ENCODE assay signal across 1 cellular context in genomic region chr20:44959896-44960852, GRCh38.
TF ChIP-seq lines count a peak whose summit lies in the region.

Gene TOMM34, minus strand, starts transcription at chr20:44960397. Its CDS starts 64 bp downstream, at chr20:44960333.

TF ChIP-seq in HepG2, 621 proteins besides CTCF, POLR2A, EP300 and RAD21 (continued from another document and continues in another):
- TF ChIP-seq AGO2 (optimal IDR thresholded peaks at IDR 0.05; ENCODE audit: low read depth, low read length), result peak; percentile 94
- peak; percentile 91 for TF ChIP-seq ZBTB20 (CRISPR knock-in tag; IDR thresholded peaks at IDR 0.05; ENCODE audit: borderline replicate concordance, low read depth)
- TF ChIP-seq ZBTB42 (CRISPR knock-in tag; IDR thresholded peaks at IDR 0.05), result peak; percentile 87
- TF ChIP-seq NR0B2 (CRISPR knock-in tag; IDR thresholded peaks at IDR 0.05), result peak; percentile 96
- peak; percentile 95 for TF ChIP-seq YEATS2 (CRISPR knock-in tag; IDR thresholded peaks at IDR 0.05; ENCODE audit: borderline replicate concordance)
- no peak for TF ChIP-seq HHEX (CRISPR knock-in tag; IDR thresholded peaks at IDR 0.05)
- peak; percentile 83 for TF ChIP-seq PHF20 (CRISPR knock-in tag; IDR thresholded peaks at IDR 0.05)
- TF ChIP-seq TCF12 (IDR thresholded peaks at IDR 0.05), result no peak
- TF ChIP-seq TCF12 (CRISPR knock-in tag; IDR thresholded peaks at IDR 0.05), result no peak
- no peak for TF ChIP-seq HNRNPH1 (optimal IDR thresholded peaks at IDR 0.05; ENCODE audit: low read depth, low read length)
- peak; percentile 75; the same call in 1 of the 2 replicates for TF ChIP-seq AKAP8 (CRISPR knock-in tag; IDR thresholded peaks at IDR 0.05)
- TF ChIP-seq ATF2 (CRISPR knock-in tag; IDR thresholded peaks at IDR 0.05), result peak; percentile 61; the same call in 1 of the 2 replicates
- peak; percentile 98; the same call in 1 of the 2 replicates for TF ChIP-seq ZNF513 (CRISPR knock-in tag; conservative IDR thresholded peaks at IDR 0.05)
- TF ChIP-seq FIP1L1 (IDR thresholded peaks at IDR 0.05; ENCODE audit: borderline replicate concordance, insufficient read depth, low read depth, low read length), result 0 out of 2 replicates have a peak, but pooled peaks have one; percentile 32
- TF ChIP-seq ZNF543 (CRISPR knock-in tag; IDR thresholded peaks at IDR 0.05), result peak; percentile 96
- peak; percentile 54 for TF ChIP-seq MED13 (CRISPR knock-in tag; IDR thresholded peaks at IDR 0.05)
- TF ChIP-seq ISX (CRISPR knock-in tag; conservative IDR thresholded peaks at IDR 0.05), result peak; percentile 67; the same call in 1 of the 2 replicates
- peak; percentile 97 for TF ChIP-seq AHR (CRISPR knock-in tag; IDR thresholded peaks at IDR 0.05)
- TF ChIP-seq MAFK (conservative IDR thresholded peaks at IDR 0.05 in 1 of 2, IDR thresholded peaks at IDR 0.05 in 1 of 2; ENCODE audit: low read length in 2 of 2), result no peak
- peak; percentile 88 for TF ChIP-seq THAP9 (CRISPR knock-in tag; IDR thresholded peaks at IDR 0.05; ENCODE audit: borderline replicate concordance)
- TF ChIP-seq MBNL3 (CRISPR knock-in tag; conservative IDR thresholded peaks at IDR 0.05), result no peak
- TF ChIP-seq MXD1 (CRISPR knock-in tag; IDR thresholded peaks at IDR 0.05), result peak; percentile 99
- TF ChIP-seq ERF (CRISPR knock-in tag; IDR thresholded peaks at IDR 0.05), result peak; percentile 97
- no peak; the same call in 1 of the 2 replicates for TF ChIP-seq AKNA (CRISPR knock-in tag; IDR thresholded peaks at IDR 0.05; ENCODE audit: borderline replicate concordance)
- TF ChIP-seq RNF2 (conservative IDR thresholded peaks at IDR 0.05; ENCODE audit: low read depth), result peak; percentile 94
- no peak for TF ChIP-seq PRPF4 (IDR thresholded peaks at IDR 0.05; ENCODE audit: low read depth, low read length, poor library complexity, severe bottlenecking)
- peak; percentile 92 for TF ChIP-seq MTA1 (CRISPR knock-in tag; IDR thresholded peaks at IDR 0.05; ENCODE audit: borderline replicate concordance)
- peak; percentile 82; the same call in 1 of the 2 replicates for TF ChIP-seq ZNF619 (CRISPR knock-in tag; IDR thresholded peaks at IDR 0.05)
- TF ChIP-seq CENPX (CRISPR knock-in tag; IDR thresholded peaks at IDR 0.05), result no peak
- TF ChIP-seq REST (IDR thresholded peaks at IDR 0.05; ENCODE audit: borderline replicate concordance in 1 of 2, low read depth in 1 of 2, low read length in 2 of 2), result peak in 1 of 2 experiments; percentile 28; a peak in 1 of 4 replicates
- no peak for TF ChIP-seq HDAC6 (IDR thresholded peaks at IDR 0.05; ENCODE audit: low read depth, low read length)
- TF ChIP-seq GTF3A (CRISPR knock-in tag; conservative IDR thresholded peaks at IDR 0.05), result no peak
- TF ChIP-seq E2F1 (CRISPR knock-in tag; IDR thresholded peaks at IDR 0.05), result peak; percentile 69
- peak; percentile 97 for TF ChIP-seq ATF7-NPFF (CRISPR knock-in tag; IDR thresholded peaks at IDR 0.05; ENCODE audit: low read depth)
- 0 out of 2 replicates have a peak, but pooled peaks have one; percentile 88 for TF ChIP-seq ZNF101 (CRISPR knock-in tag; IDR thresholded peaks at IDR 0.05; ENCODE audit: borderline replicate concordance, low read depth)
- TF ChIP-seq ZNF296 (CRISPR knock-in tag; conservative IDR thresholded peaks at IDR 0.05), result 0 out of 2 replicates have a peak, but pooled peaks have one; percentile 35
- peak; percentile 90 for TF ChIP-seq GABPB1 (CRISPR knock-in tag; IDR thresholded peaks at IDR 0.05)
- TF ChIP-seq ZFY (CRISPR knock-in tag; IDR thresholded peaks at IDR 0.05), result peak; percentile 99
- TF ChIP-seq KAT7 (CRISPR knock-in tag; IDR thresholded peaks at IDR 0.05; ENCODE audit: borderline replicate concordance), result peak; percentile 95
- TF ChIP-seq NR3C1 (CRISPR knock-in tag; IDR thresholded peaks at IDR 0.05), result no peak
- TF ChIP-seq BCL3 (CRISPR knock-in tag; IDR thresholded peaks at IDR 0.05), result peak; percentile 97
- peak; percentile 76; the same call in 1 of the 2 replicates for TF ChIP-seq FLYWCH1 (CRISPR knock-in tag; IDR thresholded peaks at IDR 0.05)
- peak; percentile 94 for TF ChIP-seq HIVEP1 (CRISPR knock-in tag; IDR thresholded peaks at IDR 0.05)
- TF ChIP-seq ZNF704 (CRISPR knock-in tag; IDR thresholded peaks at IDR 0.05; ENCODE audit: borderline replicate concordance), result peak; percentile 96
